6 cellular contexts compared by ENCODE assay signal in genomic region chr2:162656516-162656915, GRCh38.
"Had no signal": no experiment of that assay in that cellular context is flagged by ENCODE, and none has a peak within 500 bp of the region (broad histone marks: within the 10 kb centered on the region; RNA-seq: fewer than 3 reads in every experiment).

No MANE protein-coding gene starts in this region.

- ATAC-seq: K562 had no signal

- H3K27ac ChIP-seq: HL-60, KMS-11 had no signal

- H3K4me2 ChIP-seq: KMS-11 had no signal

- FAIRE-seq: HTR-8/SVneo, K562 had no signal

- DNase-seq: KBM-7, KG1 had no signal

- H3K9ac ChIP-seq: KMS-11 had no signal

- H3K4me3 ChIP-seq: K562 had no signal
